ENCODE assay signal across 10 cellular contexts in genomic region chr3:60226907-60227306, GRCh38.
"Had no signal": no experiment of that assay in that cellular context is flagged by ENCODE, and none has a peak within 500 bp of the region (broad histone marks: within the 10 kb centered on the region; RNA-seq: fewer than 3 reads in every experiment).

No MANE protein-coding gene starts in this region.

- H3K4me3 ChIP-seq: colonic mucosa had no signal

- DNase-seq: activated CD4-positive, alpha-beta T cell treated with anti-CD3 and anti-CD28 coated beads for 48 hours; activated naive CD4-positive, alpha-beta T cell treated with anti-CD3 and anti-CD28 coated beads for 36 hours; caudate nucleus; colonic mucosa; foreskin keratinocyte; head of caudate nucleus; stimulated activated CD4-positive, alpha-beta T cell treated with anti-CD3 and anti-CD28 coated beads, Interleukin-2, amount 100 ng/mL, for 48 hours; stimulated activated naive CD8-positive, alpha-beta T cell treated with anti-CD3 and anti-CD28 coated beads, Interleukin-15, Interleukin-2, amounts not matched to agents 100 U/mL and 50 U/mL, for 24 hours had no signal

- H3K27ac ChIP-seq: colonic mucosa, foreskin keratinocyte had no signal

- H3K4me1 Mint-ChIP-seq: neural crest cell had no signal

- H3K4me1 ChIP-seq: colonic mucosa, foreskin keratinocyte had no signal

- H3K27ac Mint-ChIP-seq: activated naive CD4-positive, alpha-beta T cell treated with anti-CD3 and anti-CD28 coated beads for 36 hours; WTC11 had no signal

- ATAC-seq: foreskin keratinocyte; stimulated activated naive CD8-positive, alpha-beta T cell treated with anti-CD3 and anti-CD28 coated beads, Interleukin-15, Interleukin-2, amounts not matched to agents 100 U/mL and 50 U/mL, for 24 hours; WTC11 had no signal

- H3K27me3 ChIP-seq: colonic mucosa, foreskin keratinocyte had no signal

- H3K4me3 Mint-ChIP-seq: activated naive CD4-positive, alpha-beta T cell treated with anti-CD3 and anti-CD28 coated beads for 36 hours; neural crest cell; WTC11 had no signal

- H3K9me3 Mint-ChIP-seq: activated naive CD4-positive, alpha-beta T cell treated with anti-CD3 and anti-CD28 coated beads for 36 hours; neural crest cell had no signal

- H3K36me3 ChIP-seq: colonic mucosa had no signal

- H3K9me3 ChIP-seq: colonic mucosa had no signal

- H3K36me3 Mint-ChIP-seq: WTC11 had no signal
